Comparison of ENCODE assay signal across 8 cellular contexts in genomic region chr17:78839762-78840529, GRCh38. TPM values are rescaled to one million over a fixed set of nuclear protein-coding genes. Genes with fewer than 3 reads are reported as not detected.
A peak's percentile ranks its signal among the peaks of the same experiment; 100 is the strongest.
DNase-seq lines count a peak whose midpoint lies in the region; ATAC-seq, FAIRE-seq and TF ChIP-seq lines count a peak whose summit lies in the region.

No MANE protein-coding gene starts in this region.

- H3K4me3 Mint-ChIP-seq in astrocyte (ENCODE audit: unreplicated experiment): peak overlapping the region; percentile 91

- H3K4me1 ChIP-seq in astrocyte (ENCODE audit: insufficient read depth, low read length) (peaks cover 29% of the 10 kb centered on the region), iPS DF 6.9 (ENCODE audit: control insufficient read depth, insufficient read depth, low read length) (no peaks in the 10 kb centered on the region)

- TF ChIP-seq CTCF in AG09309 (IDR thresholded peaks at IDR 0.05; ENCODE audit: control insufficient read depth, insufficient read depth, low read depth, low read length, missing control alignments) (no peak), astrocyte (IDR thresholded peaks at IDR 0.05; ENCODE audit: insufficient read depth, low read depth, low read length) (no peak)

- peak overlapping the region; percentile 22 for H2AFZ ChIP-seq in astrocyte (ENCODE audit: low read depth, low read length)

- H3K9ac ChIP-seq in astrocyte (ENCODE audit: low read length): peak overlapping the region; percentile 93

- H3K27ac Mint-ChIP-seq in astrocyte (ENCODE audit: unreplicated experiment): peak overlapping the region; percentile 27

- H3K36me3 ChIP-seq in astrocyte (ENCODE audit: insufficient read depth, low read length) (peaks cover 29% of the 10 kb centered on the region), iPS DF 6.9 (ENCODE audit: control insufficient read depth, insufficient read depth, low read length) (peaks cover 16% of the 10 kb centered on the region)

- no peaks in the 10 kb centered on the region for H3K9me3 Mint-ChIP-seq in astrocyte (ENCODE audit: unreplicated experiment)

- no peaks in the 10 kb centered on the region for H3K27me3 ChIP-seq in astrocyte (ENCODE audit: insufficient read depth, low read length)
- no peaks in the 10 kb centered on the region for H3K27me3 ChIP-seq in iPS DF 6.9 (ENCODE audit: control insufficient read depth, insufficient read depth, low read length)

- WGBS in iPS DF 6.9 (ENCODE audit: insufficient coverage, insufficient read length): no CpG with 5 or more reads among the region's 73 CpGs

- H3K79me2 ChIP-seq in astrocyte (ENCODE audit: insufficient read depth, low read length): peaks cover 56% of the 10 kb centered on the region

- peak overlapping the region; percentile 93 for H3K4me2 ChIP-seq in astrocyte (ENCODE audit: low read length)

- no peaks in the 10 kb centered on the region for H3K27me3 Mint-ChIP-seq in astrocyte (ENCODE audit: low read depth, unreplicated experiment)

- peaks cover 9% of the 10 kb centered on the region for H3K36me3 Mint-ChIP-seq in astrocyte (ENCODE audit: low read depth, unreplicated experiment)

- FAIRE-seq in astrocyte (lab: Jason Lieb, UNC): no peak

- H3K4me1 Mint-ChIP-seq in astrocyte (ENCODE audit: low read depth, unreplicated experiment): peaks cover 13% of the 10 kb centered on the region

- H3K27ac ChIP-seq in astrocyte (ENCODE audit: low read depth, low read length): peak overlapping the region; percentile 89
- H3K27ac ChIP-seq in iPS DF 6.9 (ENCODE audit: low read length): no peak overlapping the region
- H3K27ac ChIP-seq in skin epidermis: peak overlapping the region; percentile 88 to 100 (median 98)

- H3K9me3 ChIP-seq in astrocyte (ENCODE audit: insufficient read depth, low read depth, low read length): no peaks in the 10 kb centered on the region
- no peaks in the 10 kb centered on the region for H3K9me3 ChIP-seq in iPS DF 6.9 (ENCODE audit: control insufficient read depth, insufficient read depth, low read length)

- peak; percentile 2 for ATAC-seq in GM19043 (IDR thresholded peaks at IDR 0.05; ENCODE audit: low read depth, unreplicated experiment)
- ATAC-seq in HG03432 (IDR thresholded peaks at IDR 0.05; ENCODE audit: unreplicated experiment): peak; percentile 19

- H4K20me1 ChIP-seq in astrocyte (ENCODE audit: insufficient read depth, low read length): peaks cover 46% of the 10 kb centered on the region

- H3K4me3 ChIP-seq in AG09309 (ENCODE audit: control insufficient read depth, low read depth, low read length) (peak overlapping the region; percentile 90), astrocyte (ENCODE audit: insufficient read depth, low read depth, low read length) (peak overlapping the region; percentile 88), iPS DF 6.9 (ENCODE audit: low read length) (peak overlapping the region; percentile 84), skin epidermis (peak overlapping the region; percentile 72 to 99 (median 86))

- no peak for DNase-seq in AG09309 (ENCODE audit: low read depth)
- DNase-seq in SW480 (ENCODE audit: low spot score): peak; percentile 56
- DNase-seq in astrocyte (ENCODE audit: low read depth): peak; percentile 55
- DNase-seq in iPS DF 6.9 (ENCODE audit: low read depth, low spot score): no peak
- no peak for DNase-seq in hippocampal formation (lab: John Stamatoyannopoulos, UW)

RNA-seq across cellular contexts. Expression of gene USP36, which starts 0.7 kb away (rescaled TPM):
- 48.1 and 51.0 TPM in 2 replicates for total RNA-seq in astrocyte

RNA-seq across cellular contexts. Expression of gene CYTH1, which starts 57.9 kb away (rescaled TPM):
- total RNA-seq in astrocyte: 22.4 and 25.0 TPM in 2 replicates

Comparison
In these comparisons a context has a peak if more than half of its experiments do, and no peak if none do; other contexts are left out.
1. DNase-seq: peak in SW480 (single experiment) and astrocyte (single experiment); none in AG09309 (single experiment), iPS DF 6.9 (single experiment) and hippocampal formation (0 of 2).
2. Peak in every context shown above with its lines, with median percentiles within 50 percentile points of each other: H3K4me3 ChIP-seq.